ENCODE assay signal across 1 cellular context in genomic region chr1:119141660-119142059, GRCh38.
TF ChIP-seq lines count a peak whose summit lies in the region.

No MANE protein-coding gene starts in this region.

TF ChIP-seq in H1, 55 proteins besides CTCF, POLR2A, EP300 and RAD21 (continued from another document):
- TF ChIP-seq GTF2F1 (IDR thresholded peaks at IDR 0.05; ENCODE audit: borderline replicate concordance, low read depth, low read length) = no peak
- TF ChIP-seq KDM5A (IDR thresholded peaks at IDR 0.05; ENCODE audit: low read length) = no peak
- no peak for TF ChIP-seq CBX8 (IDR thresholded peaks at IDR 0.05; ENCODE audit: borderline replicate concordance, low read depth, low read length)
- no peak for TF ChIP-seq PHF8 (conservative IDR thresholded peaks at IDR 0.05; ENCODE audit: low read depth, low read length)
- no peak for TF ChIP-seq TBP (IDR thresholded peaks at IDR 0.05; ENCODE audit: low read depth, low read length)
- no peak for TF ChIP-seq SP2 (IDR thresholded peaks at IDR 0.05; ENCODE audit: low read length)
- TF ChIP-seq CREB1 (IDR thresholded peaks at IDR 0.05) = no peak
- no peak for TF ChIP-seq HDAC6 (IDR thresholded peaks at IDR 0.05; ENCODE audit: low read depth, low read length)
- no peak for TF ChIP-seq CBX5 (IDR thresholded peaks at IDR 0.05; ENCODE audit: low read depth, low read length)
